1 cellular context compared by ENCODE assay signal in the genomic region with DNA sequence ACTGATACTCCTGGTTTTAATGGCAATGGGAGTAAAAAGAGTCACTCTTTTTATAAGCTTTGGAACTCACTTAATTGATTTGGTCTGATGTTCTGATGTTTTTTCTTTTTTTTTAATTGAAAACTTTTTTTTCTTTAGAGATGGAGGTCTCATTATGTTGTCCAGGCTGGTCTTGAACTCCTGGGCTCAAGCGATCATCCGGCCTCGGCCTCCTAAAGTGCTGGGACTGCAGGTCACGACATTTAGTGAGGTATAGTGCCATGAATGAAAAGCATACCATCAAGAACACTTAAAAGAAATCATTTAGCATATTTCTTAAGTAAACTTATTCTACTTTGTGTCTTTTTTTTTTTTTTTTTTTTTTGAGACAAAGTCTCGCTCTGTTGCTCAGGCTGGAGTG.
TF ChIP-seq lines count a peak whose summit lies in the region.

No MANE protein-coding gene starts in this region.

TF ChIP-seq in K562, 482 proteins besides CTCF, POLR2A, EP300 and RAD21:
- peak; percentile 46; the same call in 1 of the 2 replicates for TF ChIP-seq RBFOX2 (IDR thresholded peaks at IDR 0.05; ENCODE audit: low read depth, low read length)
- TF ChIP-seq ZBTB7A (IDR thresholded peaks at IDR 0.05; ENCODE audit: borderline replicate concordance, control insufficient read depth, low read depth, low read length) = no peak
- no peak for TF ChIP-seq WHSC1 (IDR thresholded peaks at IDR 0.05; ENCODE audit: low read length)
- TF ChIP-seq ETV6 (IDR thresholded peaks at IDR 0.05; ENCODE audit: borderline replicate concordance in 1 of 2, low read depth in 2 of 2, low read length in 1 of 2) = no peak
- TF ChIP-seq ETV6 (CRISPR knock-in tag; IDR thresholded peaks at IDR 0.05; ENCODE audit: borderline replicate concordance) = no peak
